8 cellular contexts compared by ENCODE assay signal in the genomic region with DNA sequence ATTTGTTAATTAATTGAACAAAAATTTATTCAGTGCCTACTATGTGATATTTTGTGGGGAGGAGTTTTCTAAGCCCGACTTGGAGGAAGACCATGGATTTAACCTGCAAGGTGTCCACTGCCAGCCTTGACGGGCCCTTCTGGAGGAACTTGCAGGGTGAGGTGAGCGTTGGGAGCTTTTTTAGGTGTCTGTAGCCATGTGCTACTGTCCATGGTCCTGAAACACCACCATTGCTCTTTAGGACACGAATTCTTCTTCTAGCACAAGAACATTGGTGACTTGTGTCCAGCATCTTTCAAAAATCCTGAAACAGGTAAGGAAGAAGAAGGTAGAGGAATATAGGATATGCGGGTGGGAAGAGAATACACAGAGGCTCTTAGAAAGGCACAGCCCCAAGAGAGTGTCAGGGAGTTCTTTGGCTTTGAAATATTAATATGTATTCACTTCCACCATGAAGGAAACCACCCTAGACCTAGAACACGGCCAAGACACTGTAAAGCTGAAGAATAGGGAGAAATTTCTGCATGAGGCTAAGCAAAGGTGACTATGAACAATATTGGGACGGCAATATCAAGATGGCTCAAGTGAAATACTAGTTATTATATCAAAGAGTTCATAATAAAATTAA. TPM values are rescaled to one million over a fixed set of nuclear protein-coding genes. Genes with fewer than 3 reads are reported as not detected.
A peak's percentile ranks its signal among the peaks of the same experiment; 100 is the strongest.
DNase-seq lines count a peak whose midpoint lies in the region; ATAC-seq and TF ChIP-seq lines count a peak whose summit lies in the region.

No MANE protein-coding gene starts in this region.

- intact Hi-C loops in Right ventricle myocardium superior (cut with DNase I) = no loop called here

- peak; percentile 55 for DNase-seq in AG10803 (ENCODE audit: low read depth)
- DNase-seq in HL-60 (ENCODE audit: low read depth in 1 of 2, low spot score in 1 of 2) = peak; percentile 24 to 29
- peak; percentile 40 to 43 for DNase-seq in activated CD4-positive, alpha-beta T cell treated with anti-CD3 and anti-CD28 coated beads for 4 hours
- peak; percentile 72 for DNase-seq in fibroblast of the aortic adventitia (ENCODE audit: low read depth)
- peak; percentile 44 to 49 for DNase-seq in stimulated activated CD4-positive, alpha-beta T cell treated with anti-CD3 and anti-CD28 coated beads, Interleukin-2, amount 100 ng/mL, for 48 hours
- DNase-seq in Right ventricle myocardium superior = no peak
- no peak for DNase-seq in NCI-H2227 treated with DMSO at 0.1 percent for 48 hours (lab: John Stamatoyannopoulos, UW)

- H3K4me3 ChIP-seq in AG10803 (ENCODE audit: low read length) = no peak overlapping the region
- H3K4me3 ChIP-seq in HL-60 (replicated peaks; ENCODE audit: insufficient read depth, low read length) = no peak overlapping the region
- H3K4me3 ChIP-seq in fibroblast of the aortic adventitia (ENCODE audit: low read depth, low read length) = no peak overlapping the region

- H3K27ac ChIP-seq in HL-60 (replicated peaks) = no peak overlapping the region

- no peak for ATAC-seq in HG03108 (IDR thresholded peaks at IDR 0.05; ENCODE audit: unreplicated experiment)
- ATAC-seq in Right ventricle myocardium superior (ENCODE audit: poor library complexity) = no peak

- H3K27me3 ChIP-seq in HL-60 (ENCODE audit: insufficient read depth, poor library complexity, severe bottlenecking) = peaks cover 2% of the 10 kb centered on the region

- TF ChIP-seq CTCF in AG10803 (conservative IDR thresholded peaks at IDR 0.05; ENCODE audit: low read length) (no peak), HL-60 (IDR thresholded peaks at IDR 0.05; ENCODE audit: insufficient read depth, low read length) (no peak), fibroblast of the aortic adventitia (IDR thresholded peaks at IDR 0.05; ENCODE audit: insufficient read depth, low read length) (no peak)

RNA-seq across cellular contexts. Expression of a gene that starts 27.9 kb away (rescaled TPM):
- not detected in 2 replicates for total RNA-seq in fibroblast of the aortic adventitia (ENCODE audit: low replicate concordance)
- not detected for total RNA-seq in Right ventricle myocardium superior

RNA-seq across cellular contexts. Expression of a gene that starts 37.1 kb away (rescaled TPM):
- total RNA-seq in fibroblast of the aortic adventitia (ENCODE audit: low replicate concordance) (15.0 and 17.4 TPM in 2 replicates), Right ventricle myocardium superior (81.5 TPM)

RNA-seq across cellular contexts. Expression of a gene that starts 46.5 kb away (rescaled TPM):
- total RNA-seq in fibroblast of the aortic adventitia (ENCODE audit: low replicate concordance) = not detected in 2 replicates
- total RNA-seq in Right ventricle myocardium superior = not detected

Comparison
In these comparisons a context has a peak if more than half of its experiments do, and no peak if none do; other contexts are left out.
1. DNase-seq: peak in AG10803 (single experiment), HL-60 (2 of 2), activated CD4-positive, alpha-beta T cell treated with anti-CD3 and anti-CD28 coated beads for 4 hours (2 of 2), fibroblast of the aortic adventitia (single experiment) and stimulated activated CD4-positive, alpha-beta T cell treated with anti-CD3 and anti-CD28 coated beads, Interleukin-2, amount 100 ng/mL, for 48 hours (2 of 2); none in Right ventricle myocardium superior (single experiment) and NCI-H2227 treated with DMSO at 0.1 percent for 48 hours (single experiment).